ENCODE assay signal across 27 cellular contexts in genomic region chr9:19440376-19440775, GRCh38.
"Had no signal": no experiment of that assay in that cellular context is flagged by ENCODE, and none has a peak within 500 bp of the region (broad histone marks: within the 10 kb centered on the region; RNA-seq: fewer than 3 reads in every experiment).

No MANE protein-coding gene starts in this region.

- H3K4me1 ChIP-seq: lower lobe of right lung, right atrium auricular region, right lobe of liver, stomach, testis, thyroid gland, uterus had no signal

- H3K27me3 Mint-ChIP-seq: naive B cell; natural killer cell treated with Interleukin-12 subunit alpha and Interleukin-12 subunit beta and Interleukin-15 and Interleukin-18, amount 100 ng/mL, for 72 hours; progenitor cell of endocrine pancreas; stimulated activated naive B cell treated with anti-CD40 and anti-IgM and Interleukin-4, amounts not matched to agents 10 μg/mL and 1 μg/mL and 100 μg/mL, for 72 hours had no signal

- H3K27ac ChIP-seq: left lung, lower lobe of right lung, ovary, right atrium auricular region, right lobe of liver, stomach, testis, thyroid gland, transverse colon, uterus had no signal

- H3K9me3 Mint-ChIP-seq: immature natural killer cell; mesothelial cell of epicardium; naive B cell; natural killer cell treated with Interleukin-12 subunit alpha and Interleukin-12 subunit beta and Interleukin-15 and Interleukin-18, amount 100 ng/mL, for 72 hours; stimulated activated naive B cell treated with anti-CD40 and anti-IgM and Interleukin-4, amounts not matched to agents 10 μg/mL and 1 μg/mL and 100 μg/mL, for 72 hours had no signal

- DNase-seq: hypothalamus; immature natural killer cell; kidney; left colon; left lung; lower lobe of right lung; mammary epithelial cell; mesendoderm; naive B cell; ovary; right lobe of liver; stimulated activated CD4-positive, alpha-beta T cell treated with anti-CD3 and anti-CD28 coated beads, Interleukin-1b, Interleukin-23, amount 100 ng/mL, for 48 hours; stimulated activated CD4-positive, alpha-beta T cell treated with anti-CD3 and anti-CD28 coated beads, Interleukin-2, amount 100 ng/mL, for 48 hours; stimulated activated CD4-positive, alpha-beta T cell treated with anti-CD3 and anti-CD28 coated beads, Interleukin-4, amount 100 ng/mL, for 4 hours; stimulated activated CD8-positive, alpha-beta memory T cell treated with anti-CD3 and anti-CD28 coated beads, Interleukin-4, amount 100 ng/mL, for 48 hours; stimulated activated naive B cell treated with anti-CD40 and anti-IgM and Interleukin-4, amounts not matched to agents 10 μg/mL and 1 μg/mL and 100 μg/mL, for 72 hours; stimulated activated naive CD8-positive, alpha-beta T cell treated with anti-CD3 and anti-CD28 coated beads, Interleukin-15, Interleukin-2, amounts not matched to agents 100 U/mL and 50 U/mL, for 24 hours; stomach; testis; thyroid gland; transverse colon; uterus had no signal

- H3K27me3 ChIP-seq: left lung, ovary, right atrium auricular region, right lobe of liver, stomach, testis, thyroid gland, transverse colon, uterus had no signal

- H3K27ac Mint-ChIP-seq: mesothelial cell of epicardium; progenitor cell of endocrine pancreas; stimulated activated naive B cell treated with anti-CD40 and anti-IgM and Interleukin-4, amounts not matched to agents 10 μg/mL and 1 μg/mL and 100 μg/mL, for 72 hours had no signal

- H3K4me1 Mint-ChIP-seq: mesothelial cell of epicardium had no signal

- H3K4me3 Mint-ChIP-seq: immature natural killer cell; mesothelial cell of epicardium; natural killer cell treated with Interleukin-12 subunit alpha and Interleukin-12 subunit beta and Interleukin-15 and Interleukin-18, amount 100 ng/mL, for 72 hours; stimulated activated naive B cell treated with anti-CD40 and anti-IgM and Interleukin-4, amounts not matched to agents 10 μg/mL and 1 μg/mL and 100 μg/mL, for 72 hours had no signal

- H3K4me3 ChIP-seq: left lung, lower lobe of right lung, ovary, right atrium auricular region, right lobe of liver, smooth muscle cell, stomach, testis, thyroid gland, transverse colon, uterus had no signal

- H3K36me3 ChIP-seq: left lung, ovary, right lobe of liver, thyroid gland, transverse colon, uterus had no signal

- H3K9me3 ChIP-seq: left lung, lower lobe of right lung, ovary, right atrium auricular region, right lobe of liver, stomach, testis, thyroid gland, transverse colon, uterus had no signal

- ATAC-seq: left colon; left lung; natural killer cell treated with Interleukin-12 subunit alpha and Interleukin-12 subunit beta and Interleukin-15 and Interleukin-18, amount 100 ng/mL, for 72 hours; stimulated activated naive B cell treated with anti-CD40 and anti-IgM and Interleukin-4, amounts not matched to agents 10 μg/mL and 1 μg/mL and 100 μg/mL, for 72 hours; stimulated activated naive CD8-positive, alpha-beta T cell treated with anti-CD3 and anti-CD28 coated beads, Interleukin-15, Interleukin-2, amounts not matched to agents 100 U/mL and 50 U/mL, for 24 hours had no signal

- H3K36me3 Mint-ChIP-seq: immature natural killer cell; natural killer cell treated with Interleukin-12 subunit alpha and Interleukin-12 subunit beta and Interleukin-15 and Interleukin-18, amount 100 ng/mL, for 72 hours had no signal
